ENCODE assay signal across 1 cellular context in the genomic region with DNA sequence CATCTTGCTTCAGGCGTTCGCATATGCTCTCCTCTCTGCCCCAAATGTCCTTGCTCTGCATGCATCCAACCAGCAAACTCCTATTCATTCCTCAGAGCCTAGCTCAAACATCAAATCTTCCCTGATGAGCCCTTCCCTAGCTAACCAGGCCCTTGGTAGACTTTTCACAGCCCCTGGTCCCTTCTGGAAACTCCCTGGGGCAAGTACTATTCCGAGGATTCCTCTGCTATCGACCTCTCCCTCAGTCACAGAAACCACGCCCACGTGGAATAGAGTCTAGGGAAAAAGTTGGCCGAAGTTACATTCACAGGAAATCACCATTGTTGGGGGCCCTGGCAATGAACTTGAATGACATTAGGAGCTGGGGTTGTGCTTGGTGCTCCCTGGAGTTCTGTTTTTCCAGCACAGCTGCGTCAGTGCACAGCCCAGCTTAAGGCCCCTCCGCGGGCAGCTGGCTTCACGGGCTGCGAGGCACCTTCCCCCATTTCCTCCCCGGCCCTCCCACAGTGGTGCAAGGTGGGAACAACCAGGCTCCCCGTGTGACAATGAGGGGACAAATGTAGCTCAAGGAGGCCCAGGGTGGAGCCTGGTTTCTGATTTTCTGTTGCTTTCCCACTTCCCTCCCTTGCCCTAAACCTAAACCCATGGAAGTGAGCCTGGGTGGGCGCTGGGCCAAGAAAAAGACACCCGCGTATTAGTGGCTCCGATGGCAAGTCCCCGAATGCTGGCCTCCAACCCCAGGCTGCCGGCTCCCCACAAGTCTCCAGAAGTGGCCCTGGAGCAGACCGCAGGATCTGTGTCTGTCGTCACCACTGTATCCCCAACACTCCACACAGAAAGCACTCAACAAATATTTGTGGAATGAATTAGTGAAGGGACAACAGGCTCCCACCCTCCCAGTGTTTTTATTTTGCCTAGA.
TF ChIP-seq lines count a peak whose summit lies in the region.

No MANE protein-coding gene starts in this region.

TF ChIP-seq in WTC11, 78 proteins besides CTCF, POLR2A, EP300 and RAD21 (continued from another document):
- TF ChIP-seq PRDM15 (CRISPR knock-in tag; IDR thresholded peaks at IDR 0.05) (no peak), PREB (CRISPR knock-in tag; IDR thresholded peaks at IDR 0.05; ENCODE audit: borderline replicate concordance) (no peak), E2F4 (CRISPR knock-in tag; IDR thresholded peaks at IDR 0.05; ENCODE audit: borderline replicate concordance, low read depth) (no peak)
